ENCODE assay signal across 8 cellular contexts in genomic region chr2:54724150-54724559, GRCh38. TPM values are rescaled to one million over a fixed set of nuclear protein-coding genes. Genes with fewer than 3 reads are reported as not detected.
DNase-seq lines count a peak whose midpoint lies in the region; ATAC-seq and TF ChIP-seq lines count a peak whose summit lies in the region.

No MANE protein-coding gene starts in this region.

- 0% methylated on average over 12 of the region's 12 CpGs for WGBS in lower leg skin, 2 donors
- 1 to 2% methylated on average over 10 to 12 of the region's 12 CpGs for WGBS in transverse colon (ENCODE audit: low coverage in 1 of 2), 2 donors

- in situ Hi-C loops in transverse colon (cut with MboI; ENCODE audit: low pct_ligation_motif_present in 1 of 4, low pct_unique_long_range_greater_than_20kb in 1 of 4, low sequenced_read_pairs in 3 of 4), result loop anchor here in 3 of 4 donors (25.0 kb wide), 3 partner anchors 438 to 612 kb away; partner anchors contain the start of gene ACYP2 (in 2 of the 3)

- no peaks in the 10 kb centered on the region for H3K9me3 ChIP-seq in transverse colon

- no peak for DNase-seq in activated T-cell treated with anti-CD3 and anti-CD28 coated beads, Interleukin-2, amount 50 U/mL, for 4 hours
- DNase-seq in activated T-cell treated with anti-CD3 and anti-CD28 coated beads, Interleukin-2, amount 50 U/mL, for 1 hour, result no peak
- DNase-seq in activated naive CD8-positive, alpha-beta T cell treated with anti-CD3 and anti-CD28 coated beads, Interleukin-2, amount 10 ng/mL, durations not matched to agents 7 days and 5 days, result no peak
- DNase-seq in lower leg skin (ENCODE audit: low spot score in 2 of 2) (no peak), transverse colon (no peak), omental fat pad (ENCODE audit: low spot score) (no peak)

- no peaks in the 10 kb centered on the region for H3K36me3 Mint-ChIP-seq in activated T-cell treated with anti-CD3 and anti-CD28 coated beads, Interleukin-2, amount 50 U/mL, for 4 hours (ENCODE audit: insufficient read depth)
- no peaks in the 10 kb centered on the region for H3K36me3 Mint-ChIP-seq in activated naive CD8-positive, alpha-beta T cell treated with anti-CD3 and anti-CD28 coated beads, Interleukin-2, amount 10 ng/mL, durations not matched to agents 7 days and 5 days

- TF ChIP-seq EP300 in transverse colon (IDR thresholded peaks at IDR 0.05; ENCODE audit: low read depth), result no peak

- TF ChIP-seq POLR2A in lower leg skin (IDR thresholded peaks at IDR 0.05) (no peak), transverse colon (IDR thresholded peaks at IDR 0.05) (no peak)

- H3K4me3 ChIP-seq in lower leg skin (ENCODE audit: low read depth, poor library complexity, severe bottlenecking) (peak overlapping the region; percentile 49), transverse colon (peak overlapping the region; percentile 41 to 68 (median 60))

- TF ChIP-seq CTCF in lower leg skin (IDR thresholded peaks at IDR 0.05) (no peak), transverse colon (IDR thresholded peaks at IDR 0.05) (no peak), omental fat pad (IDR thresholded peaks at IDR 0.05) (no peak)

- H3K4me1 Mint-ChIP-seq in activated T-cell treated with anti-CD3 and anti-CD28 coated beads, Interleukin-2, amount 50 U/mL, for 4 hours (ENCODE audit: low read depth), result peaks cover 14% of the 10 kb centered on the region
- H3K4me1 Mint-ChIP-seq in activated naive CD8-positive, alpha-beta T cell treated with anti-CD3 and anti-CD28 coated beads, Interleukin-2, amount 10 ng/mL, durations not matched to agents 7 days and 5 days, result peaks cover 11% of the 10 kb centered on the region

- intact Hi-C loops in lower leg skin (cut with DNase I; ENCODE audit: low total_unique reads) (loop anchor here (10.0 kb wide), 1 partner anchor 111 kb away; no protein-coding TSS in a partner anchor), transverse colon (cut with DNase I; ENCODE audit: low total_unique reads) (no loop called here)

- H3K4me3 Mint-ChIP-seq in activated T-cell treated with anti-CD3 and anti-CD28 coated beads, Interleukin-2, amount 50 U/mL, for 4 hours, result peak overlapping the region; percentile 82
- peak overlapping the region; percentile 92 for H3K4me3 Mint-ChIP-seq in activated naive CD8-positive, alpha-beta T cell treated with anti-CD3 and anti-CD28 coated beads, Interleukin-2, amount 10 ng/mL, durations not matched to agents 7 days and 5 days

- H3K9me3 Mint-ChIP-seq in activated T-cell treated with anti-CD3 and anti-CD28 coated beads, Interleukin-2, amount 50 U/mL, for 4 hours, result no peaks in the 10 kb centered on the region
- H3K9me3 Mint-ChIP-seq in activated naive CD8-positive, alpha-beta T cell treated with anti-CD3 and anti-CD28 coated beads, Interleukin-2, amount 10 ng/mL, durations not matched to agents 7 days and 5 days, result no peaks in the 10 kb centered on the region

- H3K4me1 ChIP-seq in transverse colon, result peaks cover 0 to 19% (median 14%) of the 10 kb centered on the region in 4 donors

- peaks cover 27% of the 10 kb centered on the region for H3K27me3 ChIP-seq in transverse colon

- H3K36me3 ChIP-seq in transverse colon, result no peaks in the 10 kb centered on the region

- peak overlapping the region in 3 of 4 donors; percentile 77 to 85 (median 78) for H3K27ac ChIP-seq in transverse colon

- H3K27ac Mint-ChIP-seq in activated naive CD8-positive, alpha-beta T cell treated with anti-CD3 and anti-CD28 coated beads, Interleukin-2, amount 10 ng/mL, durations not matched to agents 7 days and 5 days, result no peak overlapping the region

- POLR2A ChIA-PET in activated naive CD8-positive, alpha-beta T cell treated with anti-CD3 and anti-CD28 coated beads, Interleukin-2, amount 10 ng/mL, durations not matched to agents 7 days and 5 days (lab: Charles Lee), result no interaction called here

- peaks cover 35% of the 10 kb centered on the region for H3K27me3 Mint-ChIP-seq in activated T-cell treated with anti-CD3 and anti-CD28 coated beads, Interleukin-2, amount 50 U/mL, for 4 hours (ENCODE audit: low read depth)
- peaks cover 40% of the 10 kb centered on the region for H3K27me3 Mint-ChIP-seq in activated naive CD8-positive, alpha-beta T cell treated with anti-CD3 and anti-CD28 coated beads, Interleukin-2, amount 10 ng/mL, durations not matched to agents 7 days and 5 days

- ATAC-seq in activated T-cell treated with anti-CD3 and anti-CD28 coated beads, Interleukin-2, amount 50 U/mL, for 4 hours, result no peak
- ATAC-seq in activated naive CD8-positive, alpha-beta T cell treated with anti-CD3 and anti-CD28 coated beads, Interleukin-2, amount 10 ng/mL, durations not matched to agents 7 days and 5 days (ENCODE audit: low read depth), result no peak
- no peak for ATAC-seq in HG03520 (IDR thresholded peaks at IDR 0.05; ENCODE audit: unreplicated experiment)
- no peak for ATAC-seq in HG03457 (IDR thresholded peaks at IDR 0.05; ENCODE audit: unreplicated experiment)
- ATAC-seq in omental fat pad (ENCODE audit: low FRiP score), result no peak

RNA-seq across cellular contexts. Expression of gene EML6, which starts 0.7 kb away (rescaled TPM):
- total RNA-seq in activated T-cell treated with anti-CD3 and anti-CD28 coated beads, Interleukin-2, amount 50 U/mL, for 4 hours, result under 1 TPM; 0.28 to 0.71 (median 0.55) TPM
- total RNA-seq in activated naive CD8-positive, alpha-beta T cell treated with anti-CD3 and anti-CD28 coated beads, Interleukin-2, amount 10 ng/mL, durations not matched to agents 7 days and 5 days, result 1 to 10 TPM; 2.1 to 2.4 TPM
- total RNA-seq in lower leg skin (1 to 10 TPM; 1.8 to 4.4 (median 3.3) TPM), transverse colon (1 to 10 TPM; 1.5 to 8.2 (median 3.4) TPM), omental fat pad (1 to 10 TPM in 3 of 4 donors, under 1 TPM in 1; 0.63 to 9.0 (median 1.2) TPM)
